8 cellular contexts compared by ENCODE assay signal in the genomic region with DNA sequence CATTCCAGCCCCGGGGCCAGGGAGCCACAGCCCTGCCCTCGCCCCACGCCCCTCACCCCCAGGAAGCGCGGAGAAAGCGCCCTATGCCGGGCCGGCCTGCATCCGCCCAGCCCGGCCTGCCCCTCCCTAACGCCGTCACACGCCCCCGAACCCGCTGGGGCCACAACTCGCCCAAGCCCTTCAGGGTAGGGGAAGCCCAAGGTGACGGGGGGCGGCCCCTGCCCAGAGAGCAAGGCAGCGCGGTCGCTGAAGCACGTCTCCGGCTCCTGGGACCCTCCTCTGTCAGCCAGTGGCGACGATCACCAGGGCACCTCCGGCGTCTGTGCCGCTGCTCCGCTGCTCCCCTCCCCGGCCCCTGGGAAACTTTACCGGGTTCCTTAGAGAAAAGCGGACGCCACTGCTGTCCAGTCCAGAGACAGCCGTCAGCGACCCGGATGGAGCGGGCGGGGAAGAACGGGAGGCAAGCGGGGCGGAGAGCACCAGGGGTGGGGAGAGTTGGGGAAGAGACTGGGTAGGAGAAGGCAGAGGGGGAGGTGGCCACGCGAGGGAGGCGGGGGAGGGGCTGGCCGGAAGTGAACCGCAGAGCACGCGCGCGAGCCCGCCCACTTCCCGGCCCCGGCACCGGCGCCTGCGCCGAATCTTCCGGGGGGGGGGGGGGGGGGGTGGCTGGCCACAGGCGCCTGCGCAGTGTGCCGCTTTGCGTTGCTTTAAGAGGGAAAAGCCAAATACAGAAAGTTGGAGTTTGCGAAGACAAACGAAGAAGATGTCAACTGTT. TPM values are rescaled to one million over a fixed set of nuclear protein-coding genes. Genes with fewer than 3 reads are reported as not detected.
DNase-seq lines count a peak whose midpoint lies in the region; ATAC-seq and TF ChIP-seq lines count a peak whose summit lies in the region.

A gene with protein sequence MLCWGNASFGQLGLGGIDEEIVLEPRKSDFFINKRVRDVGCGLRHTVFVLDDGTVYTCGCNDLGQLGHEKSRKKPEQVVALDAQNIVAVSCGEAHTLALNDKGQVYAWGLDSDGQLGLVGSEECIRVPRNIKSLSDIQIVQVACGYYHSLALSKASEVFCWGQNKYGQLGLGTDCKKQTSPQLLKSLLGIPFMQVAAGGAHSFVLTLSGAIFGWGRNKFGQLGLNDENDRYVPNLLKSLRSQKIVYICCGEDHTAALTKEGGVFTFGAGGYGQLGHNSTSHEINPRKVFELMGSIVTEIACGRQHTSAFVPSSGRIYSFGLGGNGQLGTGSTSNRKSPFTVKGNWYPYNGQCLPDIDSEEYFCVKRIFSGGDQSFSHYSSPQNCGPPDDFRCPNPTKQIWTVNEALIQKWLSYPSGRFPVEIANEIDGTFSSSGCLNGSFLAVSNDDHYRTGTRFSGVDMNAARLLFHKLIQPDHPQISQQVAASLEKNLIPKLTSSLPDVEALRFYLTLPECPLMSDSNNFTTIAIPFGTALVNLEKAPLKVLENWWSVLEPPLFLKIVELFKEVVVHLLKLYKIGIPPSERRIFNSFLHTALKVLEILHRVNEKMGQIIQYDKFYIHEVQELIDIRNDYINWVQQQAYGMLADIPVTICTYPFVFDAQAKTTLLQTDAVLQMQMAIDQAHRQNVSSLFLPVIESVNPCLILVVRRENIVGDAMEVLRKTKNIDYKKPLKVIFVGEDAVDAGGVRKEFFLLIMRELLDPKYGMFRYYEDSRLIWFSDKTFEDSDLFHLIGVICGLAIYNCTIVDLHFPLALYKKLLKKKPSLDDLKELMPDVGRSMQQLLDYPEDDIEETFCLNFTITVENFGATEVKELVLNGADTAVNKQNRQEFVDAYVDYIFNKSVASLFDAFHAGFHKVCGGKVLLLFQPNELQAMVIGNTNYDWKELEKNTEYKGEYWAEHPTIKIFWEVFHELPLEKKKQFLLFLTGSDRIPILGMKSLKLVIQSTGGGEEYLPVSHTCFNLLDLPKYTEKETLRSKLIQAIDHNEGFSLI (minus strand): TSS at position 509 of the 775 bp plus-strand sequence. CDS start 2,175 bp downstream, outside the sequence.

- H3K27me3 ChIP-seq in adrenal gland (no peaks in the 10 kb centered on the region), heart left ventricle (no peaks in the 10 kb centered on the region), transverse colon (no peaks in the 10 kb centered on the region)

- no peak for TF ChIP-seq EP300 in transverse colon (IDR thresholded peaks at IDR 0.05; ENCODE audit: low read depth)

- TF ChIP-seq POLR2A in adrenal gland (IDR thresholded peaks at IDR 0.05) (peak; percentile 84 to 87), heart left ventricle (IDR thresholded peaks at IDR 0.05) (peak in 1 of 2 donors; percentile 68), transverse colon (IDR thresholded peaks at IDR 0.05) (peak; percentile 91)

- H3K36me3 ChIP-seq in adrenal gland (replicated peaks in 1 of 2) = peaks cover 0 to 5% of the 10 kb centered on the region in 2 donors
- H3K36me3 ChIP-seq in heart left ventricle = peaks cover 0 to 15% (median 4%) of the 10 kb centered on the region in 9 donors
- H3K36me3 ChIP-seq in transverse colon = peaks cover 0 to 5% (median 0%) of the 10 kb centered on the region in 4 donors

- no peak for TF ChIP-seq CTCF in GM12865 (IDR thresholded peaks at IDR 0.05; ENCODE audit: insufficient read depth, low read depth, low read length, missing control alignments)
- TF ChIP-seq CTCF in adrenal gland (IDR thresholded peaks at IDR 0.05) = no peak
- TF ChIP-seq CTCF in heart left ventricle (IDR thresholded peaks at IDR 0.05) = no peak
- TF ChIP-seq CTCF in transverse colon (IDR thresholded peaks at IDR 0.05) = peak in 1 of 5 experiments; percentile 1

- in situ Hi-C loops in transverse colon (cut with MboI; ENCODE audit: low pct_ligation_motif_present in 1 of 4, low pct_unique_long_range_greater_than_20kb in 1 of 4, low sequenced_read_pairs in 3 of 4) = loop anchor here in 1 of 4 donors (25.0 kb wide), 1 partner anchor 188 kb away; a partner anchor contains a TSS

- DNase-seq in GM12865 (ENCODE audit: low read depth) (peak; percentile 95), NCI-H1092 (lab: John Stamatoyannopoulos, UW) (peak; percentile 81), T-helper 1 cell (peak; percentile 85 to 92 (median 89)), adrenal gland (peak; percentile 96 to 98 (median 97)), heart left ventricle (peak; percentile 96 to 97 (median 97)), pons (ENCODE audit: low spot score) (peak; percentile 93), transverse colon (peak; percentile 96)

- H3K4me3 ChIP-seq in GM12865 (ENCODE audit: low read depth, low read length) (peak within 1 kb of the TSS; percentile 87), adrenal gland (peak within 1 kb of the TSS; percentile 87 to 99 (median 98)), heart left ventricle (peak within 1 kb of the TSS; percentile 77 to 97 (median 92)), transverse colon (peak within 1 kb of the TSS; percentile 62 to 99 (median 82))

- H3K27ac ChIP-seq in adrenal gland (peak within 1 kb of the TSS; percentile 98 to 100 (median 99)), heart left ventricle (peak within 1 kb of the TSS; percentile 86 to 100 (median 98)), transverse colon (peak within 1 kb of the TSS; percentile 96 to 100 (median 98))

- no peaks in the 10 kb centered on the region for H3K9me3 ChIP-seq in adrenal gland (replicated peaks in 1 of 3)
- H3K9me3 ChIP-seq in heart left ventricle = no peaks in the 10 kb centered on the region
- H3K9me3 ChIP-seq in transverse colon = no peaks in the 10 kb centered on the region

- intact Hi-C loops in adrenal gland (cut with DNase I) (no loop called here), heart left ventricle (cut with DNase I) (loop anchor here (2.0 to 10.0 kb wide), 8 partner anchors 60 to 260 kb away; a partner anchor contains a TSS), transverse colon (cut with DNase I; ENCODE audit: low total_unique reads) (no loop called here)

- WGBS in adrenal gland, 4 donors = 0 to 1% (median 0%) methylated on average over 20 to 61 of the region's 64 CpGs
- 0 to 1% (median 1%) methylated on average over 38 to 64 of the region's 64 CpGs for WGBS in heart left ventricle, 4 donors
- 0 to 1% methylated on average over 2 to 56 of the region's 64 CpGs for WGBS in transverse colon (ENCODE audit: low coverage in 1 of 2), 2 donors

- ATAC-seq in HG02588 (IDR thresholded peaks at IDR 0.05; ENCODE audit: unreplicated experiment) (peak; percentile 88), heart left ventricle (peak; percentile 99)

- H3K4me1 ChIP-seq in adrenal gland (replicated peaks in 1 of 2) = peaks cover 22 to 38% of the 10 kb centered on the region in 2 donors
- H3K4me1 ChIP-seq in heart left ventricle = peaks cover 8 to 39% (median 33%) of the 10 kb centered on the region in 12 donors
- H3K4me1 ChIP-seq in transverse colon = peaks cover 11 to 37% (median 26%) of the 10 kb centered on the region in 4 donors

RNA-seq across cellular contexts. Expression of the gene that starts here (rescaled TPM):
- 10 to 100 TPM; 21.3 to 74.7 (median 54.1) TPM for total RNA-seq in adrenal gland
- 10 to 100 TPM; 33.0 to 46.7 (median 39.5) TPM for polyA plus RNA-seq in adrenal gland
- 10 to 100 TPM; 16.6 to 39.4 (median 30.6) TPM for total RNA-seq in heart left ventricle
- polyA plus RNA-seq in heart left ventricle = 10 to 100 TPM; 11.7 to 18.8 TPM
- 100 to 1,000 TPM in 2 of 4 donors, 10 to 100 TPM in 2; 32.0 to 154 (median 105) TPM for total RNA-seq in transverse colon

Comparison
In these comparisons a context has a peak if more than half of its experiments do, and no peak if none do; other contexts are left out.
1. Peak in every context shown above with its lines: DNase-seq, ATAC-seq, H3K4me3 ChIP-seq and H3K27ac ChIP-seq.
2. intact Hi-C loops: an anchor here in heart left ventricle (2.0 to 10.0 kb wide); none called in adrenal gland and transverse colon.